ENCODE assay signal across 20 cellular contexts in genomic region chr17:81287741-81288430, GRCh38. TPM values are rescaled to one million over a fixed set of nuclear protein-coding genes. Genes with fewer than 3 reads are reported as not detected.
DNase-seq lines count a peak whose midpoint lies in the region; ATAC-seq and TF ChIP-seq lines count a peak whose summit lies in the region.
"Had no signal": no experiment of that assay in that cellular context is flagged by ENCODE, and none has a peak within 500 bp of the region (broad histone marks: within the 10 kb centered on the region; RNA-seq: fewer than 3 reads in every experiment).

No MANE protein-coding gene starts in this region.

- DNase-seq in left ventricle myocardium inferior (no peak), cardiac septum (ENCODE audit: low spot score) (no peak), RWPE1 (ENCODE audit: low spot score) (no peak), upper lobe of left lung (no peak), DMS79 treated with DMSO at 0.1 percent for 48 hours (lab: John Stamatoyannopoulos, UW) (no peak), progenitor cell of endocrine pancreas (ENCODE audit: low spot score, unreplicated experiment) (no peak)
- no peak for DNase-seq in central memory CD8-positive, alpha-beta T cell (ENCODE audit: low spot score in 2 of 2)
- DNase-seq: activated B cell treated with CpG ODN at 0.5 μM for 24 hours; AML-193; aorta; colonic mucosa; DMS79; NCI-H1930; NCI-H510A treated with DMSO at 0.1 percent for 48 hours; SK-N-SH; stimulated activated CD4-positive, alpha-beta T cell treated with anti-CD3 and anti-CD28 coated beads, Interleukin-2, amount 100 ng/mL, for 24 hours had no signal

- H3K27ac ChIP-seq in left ventricle myocardium inferior (replicated peaks) (peak overlapping the region; percentile 49), RWPE1 (peak overlapping the region; percentile 47), upper lobe of left lung (peak overlapping the region in 3 of 4 donors; percentile 44 to 93 (median 86))
- H3K27ac ChIP-seq: colonic mucosa, thoracic aorta had no signal

- intact Hi-C loops in left ventricle myocardium inferior (cut with micrococcal nuclease): no loop called here
- intact Hi-C loops in cardiac septum (cut with DNase I): no loop called here

- 64 to 71% methylated on average over 16 of the region's 16 CpGs for WGBS in upper lobe of left lung, 2 donors

- TF ChIP-seq CTCF in left ventricle myocardium inferior (IDR thresholded peaks at IDR 0.05; ENCODE audit: borderline replicate concordance): no peak
- no peak for TF ChIP-seq CTCF in RWPE1 (conservative IDR thresholded peaks at IDR 0.05; ENCODE audit: low read depth)
- no peak for TF ChIP-seq CTCF in upper lobe of left lung (IDR thresholded peaks at IDR 0.05)
- TF ChIP-seq CTCF in progenitor cell of endocrine pancreas (IDR thresholded peaks at IDR 0.05; ENCODE audit: unreplicated experiment): no peak

- H3K4me1 ChIP-seq in left ventricle myocardium inferior: peaks cover 60% of the 10 kb centered on the region
- H3K4me1 ChIP-seq in upper lobe of left lung: peaks cover 42 to 59% (median 50%) of the 10 kb centered on the region in 4 donors

- CTCF ChIA-PET in RWPE1 (lab: Yijun Ruan, JAX): interaction anchor here (0.6 to 0.7 kb wide), 3 partner anchors 111 to 342 kb away, joined by 3 to 4 read pairs (median 3); no protein-coding TSS in a partner anchor

- peaks cover 53% of the 10 kb centered on the region for H3K4me1 Mint-ChIP-seq in central memory CD8-positive, alpha-beta T cell
- peaks cover 2% of the 10 kb centered on the region for H3K4me1 Mint-ChIP-seq in progenitor cell of endocrine pancreas (ENCODE audit: low read depth)

- H3K36me3 ChIP-seq in left ventricle myocardium inferior: peaks cover 24% of the 10 kb centered on the region
- H3K36me3 ChIP-seq in upper lobe of left lung: peaks cover 0 to 39% (median 21%) of the 10 kb centered on the region in 4 donors

- H3K27me3 ChIP-seq in left ventricle myocardium inferior (ENCODE audit: low read depth) (no peaks in the 10 kb centered on the region), upper lobe of left lung (no peaks in the 10 kb centered on the region)
- H3K27me3 ChIP-seq: colonic mucosa had no signal

- TF ChIP-seq EP300 in upper lobe of left lung (IDR thresholded peaks at IDR 0.05): no peak

- TF ChIP-seq POLR2A in upper lobe of left lung (IDR thresholded peaks at IDR 0.05): no peak

- peak overlapping the region; percentile 84 for H3K4me3 Mint-ChIP-seq in central memory CD8-positive, alpha-beta T cell
- no peak overlapping the region for H3K4me3 Mint-ChIP-seq in progenitor cell of endocrine pancreas (ENCODE audit: low read depth)
- H3K4me3 Mint-ChIP-seq: activated B cell treated with CpG ODN at 0.5 μM for 24 hours, mesothelial cell of epicardium had no signal

- H3K36me3 Mint-ChIP-seq in central memory CD8-positive, alpha-beta T cell (ENCODE audit: insufficient read depth): peaks cover 16% of the 10 kb centered on the region
- peaks cover 6% of the 10 kb centered on the region for H3K36me3 Mint-ChIP-seq in progenitor cell of endocrine pancreas (ENCODE audit: insufficient read depth)

- ATAC-seq in central memory CD8-positive, alpha-beta T cell (replicated peaks; ENCODE audit: extremely low read depth, poor library complexity, severe bottlenecking): no peak
- ATAC-seq in upper lobe of left lung (ENCODE audit: low FRiP score in 2 of 2) (no peak), HG02981 (IDR thresholded peaks at IDR 0.05; ENCODE audit: unreplicated experiment) (no peak)
- ATAC-seq: sciatic nerve had no signal

- H3K9me3 Mint-ChIP-seq in central memory CD8-positive, alpha-beta T cell: no peaks in the 10 kb centered on the region
- no peaks in the 10 kb centered on the region for H3K9me3 Mint-ChIP-seq in progenitor cell of endocrine pancreas (ENCODE audit: low read depth)
- H3K9me3 Mint-ChIP-seq: activated B cell treated with CpG ODN at 0.5 μM for 24 hours, mesothelial cell of epicardium had no signal

- POLR2A ChIA-PET in RWPE1 (lab: Yijun Ruan, JAX; ENCODE audit: low non-redundant PET): no interaction called here

- H3K27me3 Mint-ChIP-seq in central memory CD8-positive, alpha-beta T cell: no peaks in the 10 kb centered on the region
- H3K27me3 Mint-ChIP-seq in progenitor cell of endocrine pancreas: no peaks in the 10 kb centered on the region
- H3K27me3 Mint-ChIP-seq: activated B cell treated with CpG ODN at 0.5 μM for 24 hours had no signal

- H3K27ac Mint-ChIP-seq in central memory CD8-positive, alpha-beta T cell (ENCODE audit: low read depth): peak overlapping the region; percentile 25
- no peak overlapping the region for H3K27ac Mint-ChIP-seq in progenitor cell of endocrine pancreas
- H3K27ac Mint-ChIP-seq: activated B cell treated with CpG ODN at 0.5 μM for 24 hours, mesothelial cell of epicardium had no signal

- no peaks in the 10 kb centered on the region for H3K9me3 ChIP-seq in left ventricle myocardium inferior (replicated peaks)
- H3K9me3 ChIP-seq in upper lobe of left lung: no peaks in the 10 kb centered on the region
- H3K9me3 ChIP-seq: colonic mucosa, SK-N-SH, thoracic aorta had no signal

- H3K4me3 ChIP-seq in left ventricle myocardium inferior: no peak overlapping the region
- no peak overlapping the region for H3K4me3 ChIP-seq in upper lobe of left lung
- H3K4me3 ChIP-seq: colonic mucosa, thoracic aorta had no signal

RNA-seq across cellular contexts. Expression of gene SLC38A10, which starts 7.2 kb away (rescaled TPM):
- 50.1 TPM for total RNA-seq in left ventricle myocardium inferior
- total RNA-seq in cardiac septum: 36.0 TPM
- 100 to 1,000 TPM in 4 of 6 donors, 10 to 100 TPM in 2; 90.6 to 208 (median 110) TPM for total RNA-seq in upper lobe of left lung
- total RNA-seq in progenitor cell of endocrine pancreas: 128 and 130 TPM in 2 replicates

RNA-seq across cellular contexts. Expression of gene NDUFAF8, which starts 48.8 kb away (rescaled TPM):
- total RNA-seq in left ventricle myocardium inferior (61.5 TPM), cardiac septum (61.0 TPM), upper lobe of left lung (10 to 100 TPM; 19.6 to 38.1 (median 33.6) TPM), progenitor cell of endocrine pancreas (39.7 and 43.6 TPM in 2 replicates)

RNA-seq across cellular contexts. Expression of gene TEPSIN, which starts 49.0 kb away (rescaled TPM):
- 15.9 TPM for total RNA-seq in left ventricle myocardium inferior
- total RNA-seq in cardiac septum: 12.6 TPM
- 100 to 1,000 TPM in 2 of 6 donors, 10 to 100 TPM in 4; 33.1 to 141 (median 49.7) TPM for total RNA-seq in upper lobe of left lung
- total RNA-seq in progenitor cell of endocrine pancreas: 57.4 and 63.2 TPM in 2 replicates
